8 cellular contexts compared by ENCODE assay signal in genomic region chr10:71608863-71609768, GRCh38.
DNase-seq lines count a peak whose midpoint lies in the region; ATAC-seq, FAIRE-seq and TF ChIP-seq lines count a peak whose summit lies in the region.

No MANE protein-coding gene starts in this region.

- H3K27ac ChIP-seq in dorsolateral prefrontal cortex (peak overlapping the region in 5 of 59 donors; percentile 3 to 75 (median 32)), lung (ENCODE audit: low read depth in 1 of 2, low read length in 1 of 2) (no peak overlapping the region)

- H3K36me3 ChIP-seq in lung (ENCODE audit: control insufficient read depth in 2 of 2, insufficient read depth in 2 of 2, low read length in 2 of 2): no peaks in the 10 kb centered on the region

- POLR2A ChIA-PET in activated CD4-positive, alpha-beta memory T cell treated with anti-CD3 and anti-CD28 coated beads, Interleukin-2, amount 10 ng/mL, durations not matched to agents 7 days and 5 days (lab: Charles Lee): no interaction called here

- peaks cover 5% of the 10 kb centered on the region for H3K27me3 Mint-ChIP-seq in activated CD4-positive, alpha-beta memory T cell treated with anti-CD3 and anti-CD28 coated beads, Interleukin-2, amount 10 ng/mL, durations not matched to agents 7 days and 5 days

- H3K36me3 Mint-ChIP-seq in activated CD4-positive, alpha-beta memory T cell treated with anti-CD3 and anti-CD28 coated beads, Interleukin-2, amount 10 ng/mL, durations not matched to agents 7 days and 5 days (ENCODE audit: low read depth): no peaks in the 10 kb centered on the region

- CTCF ChIA-PET in activated CD4-positive, alpha-beta memory T cell treated with anti-CD3 and anti-CD28 coated beads, Interleukin-2, amount 10 ng/mL, durations not matched to agents 7 days and 5 days (lab: Charles Lee): interaction anchor here (0.7 to 2.0 kb wide), 12 partner anchors 9 to 294 kb away, joined by 3 to 10 read pairs (median 4); no protein-coding TSS in a partner anchor

- no peaks in the 10 kb centered on the region for H3K4me1 Mint-ChIP-seq in activated CD4-positive, alpha-beta memory T cell treated with anti-CD3 and anti-CD28 coated beads, Interleukin-2, amount 10 ng/mL, durations not matched to agents 7 days and 5 days

- peak; percentile 66 for FAIRE-seq in GM18507 (lab: Jason Lieb, UNC)

- H3K4me1 ChIP-seq in lung (ENCODE audit: control insufficient read depth in 2 of 2, insufficient read depth in 2 of 2, low read length in 2 of 2): peaks cover 3 to 8% of the 10 kb centered on the region in 2 donors

- no peak for ATAC-seq in lung (ENCODE audit: insufficient read depth, low FRiP score)
- no peak for ATAC-seq in HG02759 (IDR thresholded peaks at IDR 0.05; ENCODE audit: unreplicated experiment)

- no peaks in the 10 kb centered on the region for H3K9me3 ChIP-seq in lung (ENCODE audit: control insufficient read depth in 2 of 2, insufficient read depth in 1 of 2, low read length in 1 of 2)

- H3K4me3 ChIP-seq in dorsolateral prefrontal cortex (peak overlapping the region in 1 of 59 donors; percentile 0), lung (no peak overlapping the region)

- H3K4me3 Mint-ChIP-seq in activated CD4-positive, alpha-beta memory T cell treated with anti-CD3 and anti-CD28 coated beads, Interleukin-2, amount 10 ng/mL, durations not matched to agents 7 days and 5 days: no peak overlapping the region

- DNase-seq in ACHN: peak; percentile 66
- no peak for DNase-seq in GM18507 (ENCODE audit: extremely low spot score, insufficient read length, low read depth)
- peak; percentile 40 to 82 for DNase-seq in NCI-H526 (lab: John Stamatoyannopoulos, UW)
- peak; percentile 68 for DNase-seq in activated CD4-positive, alpha-beta memory T cell treated with anti-CD3 and anti-CD28 coated beads, Interleukin-2, amount 10 ng/mL, durations not matched to agents 7 days and 5 days
- peak; percentile 82 to 94 (median 86) for DNase-seq in dorsolateral prefrontal cortex
- DNase-seq in lung (ENCODE audit: low spot score): peak; percentile 68
- peak; percentile 40 for DNase-seq in stimulated activated CD8-positive, alpha-beta memory T cell treated with anti-CD3 and anti-CD28 coated beads, Interleukin-15, amount 100 ng/mL, for 24 hours (ENCODE audit: low read depth)

- TF ChIP-seq CTCF in dorsolateral prefrontal cortex (IDR thresholded peaks at IDR 0.05 in 54 of 56, conservative IDR thresholded peaks at IDR 0.05 in 2 of 56; ENCODE audit: low read depth in 1 of 56, partially characterized antibody in 56 of 56): peak; percentile 57 to 90 (median 82)
- TF ChIP-seq CTCF in lung (IDR thresholded peaks at IDR 0.05; ENCODE audit: control extremely low read depth, extremely low read depth): peak; percentile 59

- H3K27me3 ChIP-seq in dorsolateral prefrontal cortex (no peaks in the 10 kb centered on the region), lung (ENCODE audit: control insufficient read depth, insufficient read depth) (no peaks in the 10 kb centered on the region)

- WGBS in lung, 2 donors: 57 to 66% methylated on average over 17 to 19 of the region's 19 CpGs

- in situ Hi-C loops in ACHN (cut with HindIII; ENCODE audit: low pct_ligation_motif_present, low pct_unique_long_range_greater_than_20kb, low sequenced_read_pairs): no loop called here

- H3K9me3 Mint-ChIP-seq in activated CD4-positive, alpha-beta memory T cell treated with anti-CD3 and anti-CD28 coated beads, Interleukin-2, amount 10 ng/mL, durations not matched to agents 7 days and 5 days: no peaks in the 10 kb centered on the region

- H3K27ac Mint-ChIP-seq in activated CD4-positive, alpha-beta memory T cell treated with anti-CD3 and anti-CD28 coated beads, Interleukin-2, amount 10 ng/mL, durations not matched to agents 7 days and 5 days: no peak overlapping the region

- intact Hi-C loops in dorsolateral prefrontal cortex (cut with DNase I): loop anchor here (1.0 to 5.0 kb wide), 7 partner anchors 27 to 292 kb away; partner anchors contain the start of gene SLC29A3 (in 1 of the 2)
